Comparison of ENCODE assay signal across 8 cellular contexts in the genomic region with DNA sequence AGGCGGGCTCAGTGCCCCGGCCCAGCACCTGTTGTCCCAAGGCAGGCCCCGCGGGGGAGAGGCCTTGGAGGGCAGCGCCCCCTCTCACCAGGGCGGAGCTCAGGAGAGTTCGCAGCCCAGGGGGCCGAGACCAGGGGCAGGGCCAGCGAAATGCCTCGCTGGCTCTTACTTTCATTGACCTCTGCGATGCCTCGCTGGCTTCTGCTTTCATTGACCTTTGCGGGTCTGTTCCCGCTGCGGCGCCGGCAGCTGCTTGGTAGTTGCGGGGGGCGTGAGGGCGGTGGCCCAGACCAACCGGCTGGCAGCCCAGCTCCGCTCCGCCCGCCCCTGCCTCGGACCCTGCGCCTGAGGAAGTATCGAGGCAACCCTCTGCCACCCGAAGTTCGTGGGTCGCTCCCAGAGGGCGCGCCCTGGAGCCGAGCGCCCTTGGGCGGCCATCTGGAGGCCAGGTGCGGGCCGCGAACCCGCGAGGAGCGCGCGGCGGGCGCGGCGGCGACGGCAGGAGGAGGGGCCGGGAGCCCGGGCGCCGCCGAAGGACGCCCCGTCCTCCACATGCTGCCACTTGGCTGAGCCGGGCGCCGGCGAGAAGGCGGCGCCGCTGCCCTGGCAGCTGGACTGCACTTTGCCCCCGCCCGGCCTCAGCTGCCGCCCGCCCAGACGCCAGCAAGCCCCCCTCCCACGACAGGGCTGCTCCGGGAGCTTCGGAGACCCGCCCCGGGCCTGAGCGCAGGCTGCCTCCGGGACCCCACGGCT.
DNase-seq lines count a peak whose midpoint lies in the region; ATAC-seq and TF ChIP-seq lines count a peak whose summit lies in the region.

No MANE protein-coding gene starts in this region.

- H3K27me3 Mint-ChIP-seq in activated CD8-positive, alpha-beta memory T cell treated with anti-CD3 and anti-CD28 coated beads, Interleukin-2, amount 10 ng/mL, durations not matched to agents 7 days and 5 days: peaks cover 38% of the 10 kb centered on the region
- H3K27me3 Mint-ChIP-seq in glutamatergic neuron (ENCODE audit: unreplicated experiment): peaks cover 7% of the 10 kb centered on the region

- no peaks in the 10 kb centered on the region for H3K36me3 Mint-ChIP-seq in activated CD8-positive, alpha-beta memory T cell treated with anti-CD3 and anti-CD28 coated beads, Interleukin-2, amount 10 ng/mL, durations not matched to agents 7 days and 5 days
- H3K36me3 Mint-ChIP-seq in glutamatergic neuron (ENCODE audit: unreplicated experiment): no peaks in the 10 kb centered on the region

- peaks cover 11% of the 10 kb centered on the region for H3K4me1 Mint-ChIP-seq in activated CD8-positive, alpha-beta memory T cell treated with anti-CD3 and anti-CD28 coated beads, Interleukin-2, amount 10 ng/mL, durations not matched to agents 7 days and 5 days
- peaks cover 5% of the 10 kb centered on the region for H3K4me1 Mint-ChIP-seq in glutamatergic neuron (ENCODE audit: low read depth, unreplicated experiment)

- CTCF ChIA-PET in A673 (lab: Charles Lee): interaction anchor here (0.5 to 1.1 kb wide), 2 partner anchors 38 to 198 kb away, joined by 3 to 4 read pairs; no protein-coding TSS in a partner anchor
- CTCF ChIA-PET in activated CD8-positive, alpha-beta memory T cell treated with anti-CD3 and anti-CD28 coated beads, Interleukin-2, amount 10 ng/mL, durations not matched to agents 7 days and 5 days (lab: Charles Lee): interaction anchor here (0.8 to 1.4 kb wide), 4 partner anchors 9 to 382 kb away, joined by 3 to 4 read pairs (median 3); no protein-coding TSS in a partner anchor

- intact Hi-C loops in A673 (cut with micrococcal nuclease; ENCODE audit: unreplicated experiment): no loop called here

- H2AFZ ChIP-seq in MM.1S (ENCODE audit: low read length) (peak overlapping the region; percentile 95), neuron (ENCODE audit: low read depth, low read length) (peak overlapping the region; percentile 97)

- peaks cover 32% of the 10 kb centered on the region for H3K79me2 ChIP-seq in MM.1S (ENCODE audit: low read length)

- peak overlapping the region; percentile 58 for H3K4me3 ChIP-seq in A673 (ENCODE audit: low read depth, low read length, poor library complexity, severe bottlenecking)
- peak overlapping the region; percentile 76 for H3K4me3 ChIP-seq in GM12865 (ENCODE audit: low read depth, low read length)
- peak overlapping the region; percentile 51 for H3K4me3 ChIP-seq in HFF-Myc (replicated peaks; ENCODE audit: low read depth, low read length)
- peak overlapping the region; percentile 87 for H3K4me3 ChIP-seq in MM.1S (ENCODE audit: low read length)
- peak overlapping the region; percentile 72 for H3K4me3 ChIP-seq in neuron (ENCODE audit: low read length)

- H3K27ac ChIP-seq in A673 (ENCODE audit: low read depth, low read length, poor library complexity, severe bottlenecking): peak overlapping the region; percentile 12
- H3K27ac ChIP-seq in MM.1S (ENCODE audit: low read length): peak overlapping the region; percentile 67; the same call in 1 of the 2 replicates

- H3K36me3 ChIP-seq in A673 (ENCODE audit: insufficient read depth, low read length, poor library complexity, severe bottlenecking) (no peaks in the 10 kb centered on the region), MM.1S (replicated peaks; ENCODE audit: insufficient read depth, low read length) (no peaks in the 10 kb centered on the region), neuron (ENCODE audit: insufficient read depth, low read length) (no peaks in the 10 kb centered on the region)

- no peaks in the 10 kb centered on the region for H3K9me3 Mint-ChIP-seq in activated CD8-positive, alpha-beta memory T cell treated with anti-CD3 and anti-CD28 coated beads, Interleukin-2, amount 10 ng/mL, durations not matched to agents 7 days and 5 days (ENCODE audit: low read depth)
- H3K9me3 Mint-ChIP-seq in glutamatergic neuron (ENCODE audit: unreplicated experiment): peaks cover 4% of the 10 kb centered on the region

- H3F3A ChIP-seq in MM.1S (ENCODE audit: insufficient read depth, low read length): peaks cover 25% of the 10 kb centered on the region

- H3K27me3 ChIP-seq in A673 (replicated peaks; ENCODE audit: insufficient read depth, low read depth, low read length, poor library complexity) (no peaks in the 10 kb centered on the region), MM.1S (replicated peaks; ENCODE audit: insufficient read depth, low read length) (no peaks in the 10 kb centered on the region), neuron (ENCODE audit: insufficient read depth, low read length) (no peaks in the 10 kb centered on the region)

- ATAC-seq in activated CD8-positive, alpha-beta memory T cell treated with anti-CD3 and anti-CD28 coated beads, Interleukin-2, amount 10 ng/mL, durations not matched to agents 7 days and 5 days: peak; percentile 70

- no TSS peak for BruUV-seq in A673 (replicated peaks; lab: Mats Ljungman, UMichigan)

- TF ChIP-seq CTCF in A673 (conservative IDR thresholded peaks at IDR 0.05; ENCODE audit: low read depth, low read length): peak; percentile 53
- TF ChIP-seq CTCF in GM12865 (IDR thresholded peaks at IDR 0.05; ENCODE audit: insufficient read depth, low read depth, low read length, missing control alignments): peak; percentile 68
- TF ChIP-seq CTCF in HFF-Myc (IDR thresholded peaks at IDR 0.05; ENCODE audit: low read depth, low read length, missing control alignments): peak; percentile 56
- TF ChIP-seq CTCF in MM.1S (IDR thresholded peaks at IDR 0.05; ENCODE audit: low read length): peak; percentile 80
- TF ChIP-seq CTCF in glutamatergic neuron (IDR thresholded peaks at IDR 0.05; ENCODE audit: partially characterized antibody, unreplicated experiment): peak; percentile 44

- no peaks in the 10 kb centered on the region for H3K9me3 ChIP-seq in A673 (ENCODE audit: low read depth, low read length, poor library complexity, severe bottlenecking)
- no peaks in the 10 kb centered on the region for H3K9me3 ChIP-seq in MM.1S (replicated peaks; ENCODE audit: insufficient read depth, low read length)
- no peaks in the 10 kb centered on the region for H3K9me3 ChIP-seq in neuron (ENCODE audit: low read length)

- peaks cover 6% of the 10 kb centered on the region for H3K4me1 ChIP-seq in A673 (ENCODE audit: insufficient read depth, low read length, poor library complexity, severe bottlenecking)
- H3K4me1 ChIP-seq in MM.1S (ENCODE audit: low read length): peaks cover 27% of the 10 kb centered on the region
- H3K4me1 ChIP-seq in neuron (ENCODE audit: insufficient read depth, low read length): peaks cover 7% of the 10 kb centered on the region

- DNase-seq in A673 (ENCODE audit: low spot score) (peak; percentile 30), GM12865 (ENCODE audit: low read depth) (peak; percentile 87), HFF-Myc (ENCODE audit: extremely low read depth, low read depth) (no peak), MM.1S (peak; percentile 86), glutamatergic neuron (peak; percentile 69)
- DNase-seq in activated CD8-positive, alpha-beta memory T cell treated with anti-CD3 and anti-CD28 coated beads, Interleukin-2, amount 10 ng/mL, durations not matched to agents 7 days and 5 days: no peak
- DNase-seq in activated effector memory CD4-positive, alpha-beta T cell treated with anti-CD3 and anti-CD28 coated beads, Interleukin-2, amount 50 U/mL, for 16 hours: no peak

- H3K4me3 Mint-ChIP-seq in activated CD8-positive, alpha-beta memory T cell treated with anti-CD3 and anti-CD28 coated beads, Interleukin-2, amount 10 ng/mL, durations not matched to agents 7 days and 5 days: no peak overlapping the region
- H3K4me3 Mint-ChIP-seq in glutamatergic neuron (ENCODE audit: unreplicated experiment): no peak overlapping the region

- no peaks in the 10 kb centered on the region for H4K20me1 ChIP-seq in MM.1S (ENCODE audit: insufficient read depth, low read length)

- H3K9ac ChIP-seq in MM.1S (ENCODE audit: low read length): peak overlapping the region; percentile 90

- H3K9me2 ChIP-seq in MM.1S (replicated peaks; ENCODE audit: insufficient read depth, low read length): no peaks in the 10 kb centered on the region

- POLR2A ChIA-PET in A673 (lab: Charles Lee; ENCODE audit: low non-redundant PET): interaction anchor here (0.6 kb wide), 1 partner anchor 8 kb away, joined by 3 read pairs; no protein-coding TSS in a partner anchor

- peak overlapping the region; percentile 94 for H3K4me2 ChIP-seq in MM.1S (ENCODE audit: low read depth, low read length)

- no peak overlapping the region for H3K27ac Mint-ChIP-seq in activated CD8-positive, alpha-beta memory T cell treated with anti-CD3 and anti-CD28 coated beads, Interleukin-2, amount 10 ng/mL, durations not matched to agents 7 days and 5 days
- H3K27ac Mint-ChIP-seq in glutamatergic neuron (ENCODE audit: unreplicated experiment): no peak overlapping the region

Comparison
In these comparisons a context has a peak if more than half of its experiments do, and no peak if none do; other contexts are left out.
1. DNase-seq: peak in A673 (single experiment), GM12865 (single experiment), MM.1S (single experiment) and glutamatergic neuron (single experiment); none in HFF-Myc (single experiment), activated CD8-positive, alpha-beta memory T cell treated with anti-CD3 and anti-CD28 coated beads, Interleukin-2, amount 10 ng/mL, durations not matched to agents 7 days and 5 days (single experiment) and activated effector memory CD4-positive, alpha-beta T cell treated with anti-CD3 and anti-CD28 coated beads, Interleukin-2, amount 50 U/mL, for 16 hours (single experiment).
2. Peak in every context shown above with its lines, with median percentiles within 50 percentile points of each other: H3K4me3 ChIP-seq and CTCF ChIP-seq.